ENCODE assay signal across 8 cellular contexts in genomic region chr4:81052119-81053068, GRCh38. TPM values are rescaled to one million over a fixed set of nuclear protein-coding genes. Genes with fewer than 3 reads are reported as not detected.
DNase-seq lines count a peak whose midpoint lies in the region; ATAC-seq, FAIRE-seq and TF ChIP-seq lines count a peak whose summit lies in the region.

No MANE protein-coding gene starts in this region.

- TF ChIP-seq RAD21 in GM12878 (IDR thresholded peaks at IDR 0.05; ENCODE audit: insufficient read depth, low read depth, low read length): peak; percentile 76

- ATAC-seq in GM21526 (IDR thresholded peaks at IDR 0.05; ENCODE audit: low FRiP score, unreplicated experiment) (peak; percentile 99), GM12878 (peak; percentile 99)

- H3K9ac ChIP-seq in GM12878 (ENCODE audit: control insufficient read depth, insufficient read depth, low read length) (no peak overlapping the region), keratinocyte (ENCODE audit: control insufficient read depth, extremely low read depth, insufficient read depth, low read length) (no peak overlapping the region)

- H4K20me1 ChIP-seq in GM12878 (ENCODE audit: control insufficient read depth, insufficient read depth) (no peaks in the 10 kb centered on the region), keratinocyte (ENCODE audit: control insufficient read depth, extremely low read depth, insufficient read depth, low read length) (no peaks in the 10 kb centered on the region)

- H3K36me3 ChIP-seq in GM12878 (ENCODE audit: control insufficient read depth in 2 of 2, insufficient read depth in 2 of 2, low read length in 1 of 2): no peaks in the 10 kb centered on the region
- H3K36me3 ChIP-seq in keratinocyte (ENCODE audit: control insufficient read depth in 2 of 2, extremely low read depth in 1 of 2, insufficient read depth in 2 of 2, low read length in 2 of 2): no peaks in the 10 kb centered on the region

- BruUV-seq in GM12878 (replicated peaks; lab: Mats Ljungman, UMichigan): no TSS peak

- peak overlapping the region; percentile 48 for H3K4me2 ChIP-seq in GM12878 (ENCODE audit: control insufficient read depth, insufficient read depth)
- H3K4me2 ChIP-seq in keratinocyte (ENCODE audit: control insufficient read depth, extremely low read depth, insufficient read depth, low read depth, low read length): no peak overlapping the region

- TF ChIP-seq CTCF in GM12878 (IDR thresholded peaks at IDR 0.05 in 2 of 3, conservative IDR thresholded peaks at IDR 0.05 in 1 of 3; ENCODE audit: control insufficient read depth in 2 of 3, extremely low read depth in 1 of 3, insufficient read depth in 1 of 3, low read depth in 3 of 3, low read length in 3 of 3) (peak; percentile 61 to 73 (median 66)), keratinocyte (optimal IDR thresholded peaks at IDR 0.05 in 1 of 3, IDR thresholded peaks at IDR 0.05 in 1 of 3, conservative IDR thresholded peaks at IDR 0.05 in 1 of 3; ENCODE audit: extremely low read depth in 1 of 3, insufficient read depth in 2 of 3, low read length in 3 of 3) (peak; percentile 65 to 74 (median 65))

- peaks cover 14% of the 10 kb centered on the region for H3K4me1 ChIP-seq in GM12878 (ENCODE audit: control insufficient read depth, insufficient read depth, low read length)
- H3K4me1 ChIP-seq in keratinocyte (ENCODE audit: control insufficient read depth, extremely low read depth, insufficient read depth, low read length): no peaks in the 10 kb centered on the region

- no peaks in the 10 kb centered on the region for H3K9me1 ChIP-seq in keratinocyte (ENCODE audit: control insufficient read depth, extremely low read depth, insufficient read depth, low read length)

- DNase-seq in NCI-H510A treated with DMSO at 0.1 percent for 48 hours (lab: John Stamatoyannopoulos, UW): peak; percentile 33
- no peak for DNase-seq in NCI-H510A (lab: John Stamatoyannopoulos, UW)
- DNase-seq in HS-27A (ENCODE audit: low read depth): peak; percentile 31
- peak; percentile 75 for DNase-seq in SK-MEL-5 (ENCODE audit: low read depth, low spot score)
- peak; percentile 91 for DNase-seq in GM12878 (ENCODE audit: low read depth, low spot score)
- no peak for DNase-seq in keratinocyte (ENCODE audit: low read depth, low spot score)
- peak; percentile 13 to 27 (median 14) for DNase-seq in stimulated activated CD4-positive, alpha-beta T cell treated with anti-CD3 and anti-CD28 coated beads, TNF-alpha, amount 100 ng/mL, for 24 hours (ENCODE audit: low read depth in 3 of 3)

- dilution Hi-C loops in keratinocyte (cut with MboI; ENCODE audit: extremely low pct_ligation_motif_present, low sequenced_read_pairs): no loop called here

- H3K79me2 ChIP-seq in GM12878 (ENCODE audit: control insufficient read depth, insufficient read depth, low read length) (no peaks in the 10 kb centered on the region), keratinocyte (ENCODE audit: control insufficient read depth, insufficient read depth, low read length) (no peaks in the 10 kb centered on the region)

- no peak for TF ChIP-seq POLR2A in GM12878 (IDR thresholded peaks at IDR 0.05; ENCODE audit: low read depth, low read length)

- CTCF ChIA-PET in GM12878 (lab: Yijun Ruan, JAX): interaction anchor here (0.6 to 9.8 kb wide), 25 partner anchors 11 to 837 kb away, joined by 3 to 126 read pairs (median 4); no protein-coding TSS in a partner anchor

- intact Hi-C loops in GM12878 (cut with micrococcal nuclease; ENCODE audit: unreplicated experiment): loop anchor here (1.0 to 5.0 kb wide), 6 partner anchors 176 to 1135 kb away; no protein-coding TSS in a partner anchor

- RAD21 ChIA-PET in GM12878 (lab: Charles Lee; ENCODE audit: unreplicated experiment): interaction anchor here (0.6 to 6.5 kb wide), 14 partner anchors 10 to 854 kb away, joined by 3 to 49 read pairs (median 4); partner anchors contain the start of gene CFAP299

- in situ Hi-C loops in SK-MEL-5 (cut with HindIII; ENCODE audit: low pct_unique_long_range_greater_than_20kb, low sequenced_read_pairs) (no loop called here), GM12878 (cut with MboI) (no loop called here)

- 27% methylated on average over 7 of the region's 7 CpGs for WGBS in GM12878 (ENCODE audit: insufficient coverage, insufficient replicate concordance, low lambda C conversion rate, missing lambda C conversion rate)

- no peaks in the 10 kb centered on the region for H3K27me3 ChIP-seq in GM12878 (replicated peaks in 1 of 2; ENCODE audit: control insufficient read depth in 2 of 2, insufficient read depth in 2 of 2, low read length in 1 of 2)
- no peaks in the 10 kb centered on the region for H3K27me3 ChIP-seq in keratinocyte (ENCODE audit: control insufficient read depth, extremely low read depth, insufficient read depth, low read length)

- SMC1A ChIA-PET in GM12878 (lab: Charles Lee; ENCODE audit: uncharacterized antibody, unreplicated experiment): interaction anchor here (0.6 to 7.8 kb wide), 23 partner anchors 11 to 833 kb away, joined by 3 to 144 read pairs (median 4); partner anchors contain the start of genes BMP3 and CFAP299

- POLR2A ChIA-PET in GM12878 (lab: Charles Lee): interaction anchor here (0.6 kb wide), 1 partner anchor 441 kb away, joined by 3 read pairs; no protein-coding TSS in a partner anchor

- TF ChIP-seq EP300 in GM12878 (IDR thresholded peaks at IDR 0.05; ENCODE audit: borderline replicate concordance in 1 of 2, control insufficient read depth in 1 of 2, low read depth in 2 of 2, low read length in 2 of 2): peak; percentile 84 to 91; a peak in 3 of 4 replicates

- H3K9me3 ChIP-seq in GM12878 (replicated peaks; ENCODE audit: control insufficient read depth, insufficient read depth, low read length) (no peaks in the 10 kb centered on the region), keratinocyte (ENCODE audit: control insufficient read depth, low read depth, low read length) (no peaks in the 10 kb centered on the region)

- H2AFZ ChIP-seq in GM12878 (ENCODE audit: control insufficient read depth, low read depth, low read length) (no peak overlapping the region), keratinocyte (ENCODE audit: control insufficient read depth, low read length) (no peak overlapping the region)

- FAIRE-seq in GM12878 (lab: Jason Lieb, UNC): peak; percentile 99
- no peak for FAIRE-seq in keratinocyte (lab: Jason Lieb, UNC)

- H3K4me3 ChIP-seq in GM12878: no peak overlapping the region
- no peak overlapping the region for H3K4me3 ChIP-seq in keratinocyte (ENCODE audit: control insufficient read depth in 2 of 3, extremely low read depth in 1 of 3, insufficient read depth in 2 of 3, low read depth in 1 of 3, low read length in 3 of 3)

- H3K27ac ChIP-seq in GM12878 (ENCODE audit: control insufficient read depth, insufficient read depth) (no peak overlapping the region; the same call in 1 of the 2 replicates), keratinocyte (ENCODE audit: control insufficient read depth, insufficient read depth, low read length) (no peak overlapping the region)

TF ChIP-seq in GM12878, 131 proteins besides CTCF, POLR2A, EP300 and RAD21 (continues in another document):
- TF ChIP-seq TCF3 (IDR thresholded peaks at IDR 0.05; ENCODE audit: borderline replicate concordance, insufficient read depth, low read depth, low read length) (peak; percentile 99), CREM (IDR thresholded peaks at IDR 0.05; ENCODE audit: low read depth) (peak; percentile 88), CREB1 (IDR thresholded peaks at IDR 0.05; ENCODE audit: low read depth) (peak; percentile 49; the same call in 1 of the 2 replicates), TCF7 (IDR thresholded peaks at IDR 0.05; ENCODE audit: borderline replicate concordance) (peak; percentile 44; the same call in 1 of the 2 replicates), TCF12 (IDR thresholded peaks at IDR 0.05; ENCODE audit: low read depth, low read length) (peak; percentile 96)
- TF ChIP-seq, protein P1, sequence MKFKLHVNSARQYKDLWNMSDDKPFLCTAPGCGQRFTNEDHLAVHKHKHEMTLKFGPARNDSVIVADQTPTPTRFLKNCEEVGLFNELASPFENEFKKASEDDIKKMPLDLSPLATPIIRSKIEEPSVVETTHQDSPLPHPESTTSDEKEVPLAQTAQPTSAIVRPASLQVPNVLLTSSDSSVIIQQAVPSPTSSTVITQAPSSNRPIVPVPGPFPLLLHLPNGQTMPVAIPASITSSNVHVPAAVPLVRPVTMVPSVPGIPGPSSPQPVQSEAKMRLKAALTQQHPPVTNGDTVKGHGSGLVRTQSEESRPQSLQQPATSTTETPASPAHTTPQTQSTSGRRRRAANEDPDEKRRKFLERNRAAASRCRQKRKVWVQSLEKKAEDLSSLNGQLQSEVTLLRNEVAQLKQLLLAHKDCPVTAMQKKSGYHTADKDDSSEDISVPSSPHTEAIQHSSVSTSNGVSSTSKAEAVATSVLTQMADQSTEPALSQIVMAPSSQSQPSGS (IDR thresholded peaks at IDR 0.05; ENCODE audit: low read length): peak; percentile 94

RNA-seq across cellular contexts. Expression of gene BMP3, which starts 21.9 kb away (rescaled TPM):
- not detected in 2 replicates for total RNA-seq in SK-MEL-5 (2014; rRNA removed; shearing (Covaris generic))
- polyA plus RNA-seq in SK-MEL-5 (2015; cell fraction: cytosol; rRNA removed): not detected in 2 replicates
- not detected in 2 replicates for polyA plus RNA-seq in SK-MEL-5 (2015; cell fraction: nucleus; rRNA removed)
- total RNA-seq in GM12878 (2013; cell fraction: nucleolus; rRNA removed): 0.58 and 0.76 TPM in 2 replicates
- total RNA-seq in GM12878 (2014; rRNA removed) (1.2 and 1.4 TPM in 2 replicates), GM12878 (2014; rRNA removed; fragmentation: Illumina TruSeq; extraction: Trizol) (1.0 and 1.4 TPM in 2 replicates), GM12878 (2021) (0.90 and 1.2 TPM in 2 replicates)
- not detected for polyA plus RNA-seq in GM12878 (2011; ENCODE audit: low read depth)
- polyA plus RNA-seq in GM12878 (2011; rRNA removed) (0.91 and 1.2 TPM in 2 replicates), GM12878 (2014; fragmentation: Illumina TruSeq; extraction: Trizol) (0.85 and 1.1 TPM in 2 replicates), GM12878 (2014; fragmentation: Nextera tagmentation; extraction: Ambion mirVana) (1 to 10 TPM in 1 of 2 experiments, under 1 TPM in 1; 0.37 to 1.3 TPM), GM12878 (2014; rRNA removed) (0.44 and 0.53 TPM in 2 replicates), GM12878 (2016; fragmentation: Nextera tagmentation; extraction: Ambion mirVana) (under 1 TPM; 0.39 to 0.47 TPM), keratinocyte (not detected in 3 replicates)
- polyA plus RNA-seq in GM12878 (2011; cell fraction: cytosol; rRNA removed): 0.34 and 0.42 TPM in 2 replicates
- 0.19 and 0.50 TPM in 2 replicates for polyA plus RNA-seq in GM12878 (2011; cell fraction: nucleus; rRNA removed)
- not detected in 2 replicates for polyA plus RNA-seq in GM12878 (2012)
- polyA minus RNA-seq in GM12878 (2011; rRNA and poly(A)+ RNA removed): 0.57 and 1.1 TPM in 2 replicates
- polyA minus RNA-seq in GM12878 (2011; cell fraction: cytosol; rRNA and poly(A)+ RNA removed): 0.27 and 0.62 TPM in 2 replicates
- 0.85 and 1.4 TPM in 2 replicates for polyA minus RNA-seq in GM12878 (2011; cell fraction: nucleus; rRNA and poly(A)+ RNA removed)
- not detected for polyA plus RNA-seq in keratinocyte (2011; ENCODE audit: low read depth)
- polyA plus RNA-seq in keratinocyte (2011; cell fraction: cytosol; rRNA removed): not detected in 2 replicates
- polyA plus RNA-seq in keratinocyte (2011; cell fraction: nucleus; rRNA removed): not detected in 2 replicates
- not detected in 2 replicates for polyA plus RNA-seq in keratinocyte (2012; ENCODE audit: low replicate concordance)
- not detected in 3 replicates for polyA minus RNA-seq in keratinocyte
- polyA minus RNA-seq in keratinocyte (2011; cell fraction: cytosol; rRNA and poly(A)+ RNA removed): not detected
- not detected in 2 replicates for polyA minus RNA-seq in keratinocyte (2011; cell fraction: nucleus; rRNA and poly(A)+ RNA removed)

Comparison
In these comparisons a context has a peak if more than half of its experiments do, and no peak if none do; other contexts are left out.
1. DNase-seq: peak in NCI-H510A treated with DMSO at 0.1 percent for 48 hours (single experiment), HS-27A (single experiment), SK-MEL-5 (single experiment), GM12878 (single experiment) and stimulated activated CD4-positive, alpha-beta T cell treated with anti-CD3 and anti-CD28 coated beads, TNF-alpha, amount 100 ng/mL, for 24 hours (3 of 3); none in NCI-H510A (single experiment) and keratinocyte (single experiment).